In genomic region chr6:159555082-159555481, GRCh38 we compare ENCODE assay signal across 27 cellular contexts.
"Had no signal": no experiment of that assay in that cellular context is flagged by ENCODE, and none has a peak within 500 bp of the region (broad histone marks: within the 10 kb centered on the region; RNA-seq: fewer than 3 reads in every experiment).

No MANE protein-coding gene starts in this region.

- H3K9me3 ChIP-seq: suprapubic skin, testis, thoracic aorta, thyroid gland, tibial artery, tibial nerve, transverse colon, upper lobe of left lung, upper lobe of right lung, uterus, vagina had no signal

- H3K27ac ChIP-seq: stomach, suprapubic skin, testis, thoracic aorta, thyroid gland, tibial artery, tibial nerve, transverse colon, upper lobe of left lung, upper lobe of right lung, uterus, vagina had no signal

- H3K36me3 ChIP-seq: stomach, suprapubic skin, thoracic aorta, thyroid gland, tibial artery, tibial nerve, transverse colon, upper lobe of left lung, upper lobe of right lung, uterus, vagina had no signal

- DNase-seq: stimulated activated CD4-positive, alpha-beta T cell treated with anti-CD3 and anti-CD28 coated beads, Interleukin-2, amount 100 ng/mL, for 48 hours; stimulated activated CD4-positive, alpha-beta T cell treated with anti-CD3 and anti-CD28 coated beads, Interleukin-4, amount 100 ng/mL, for 1 hour; stimulated activated CD4-positive, alpha-beta T cell treated with anti-CD3 and anti-CD28 coated beads, Interleukin-4, amount 100 ng/mL, for 24 hours; stimulated activated CD4-positive, alpha-beta T cell treated with anti-CD3 and anti-CD28 coated beads, Interleukin-4, amount 100 ng/mL, for 4 hours; stimulated activated CD8-positive, alpha-beta memory T cell treated with anti-CD3 and anti-CD28 coated beads, Interleukin-4, amount 100 ng/mL, for 48 hours; stimulated activated naive B cell treated with anti-CD40 and anti-IgM and Interleukin-4, amounts not matched to agents 10 μg/mL and 1 μg/mL and 100 μg/mL, for 72 hours; stimulated activated naive CD4-positive, alpha-beta T cell; stimulated activated naive CD4-positive, alpha-beta T cell treated with Interleukin-2 at 50 U/mL for 16 hours; stimulated activated naive CD8-positive, alpha-beta T cell treated with anti-CD3 and anti-CD28 coated beads, Interleukin-15, amount 100 ng/mL, for 72 hours; stimulated activated naive CD8-positive, alpha-beta T cell treated with anti-CD3 and anti-CD28 coated beads, Interleukin-15, Interleukin-2, amounts not matched to agents 100 U/mL and 50 U/mL, for 24 hours; stomach; substantia nigra; testis; thyroid gland; tibial artery; transverse colon; trophoblast cell; upper lobe of left lung; upper lobe of right lung; uterus had no signal

- H3K4me1 ChIP-seq: stomach, suprapubic skin, testis, thyroid gland, tibial artery, tibial nerve, transverse colon, upper lobe of left lung, upper lobe of right lung, uterus, vagina had no signal

- ATAC-seq: stimulated activated effector memory CD8-positive, alpha-beta T cell treated with anti-CD3 and anti-CD28 coated beads, Interleukin-12 subunit alpha, Interleukin-12 subunit beta, amount 100 ng/mL, for 72 hours; stimulated activated memory B cell treated with anti-CD40 and anti-IgM and Interleukin-4, amounts not matched to agents 10 μg/mL and 1 μg/mL and 100 μg/mL, for 72 hours; stimulated activated naive B cell treated with anti-CD40 and anti-IgM and Interleukin-4, amounts not matched to agents 10 μg/mL and 1 μg/mL and 100 μg/mL, for 72 hours; stimulated activated naive CD8-positive, alpha-beta T cell treated with anti-CD3 and anti-CD28 coated beads, Interleukin-15, amount 100 ng/mL, for 72 hours; stimulated activated naive CD8-positive, alpha-beta T cell treated with anti-CD3 and anti-CD28 coated beads, Interleukin-15, Interleukin-2, amounts not matched to agents 100 U/mL and 50 U/mL, for 24 hours; upper lobe of right lung had no signal

- FAIRE-seq: urothelium cell line had no signal

- H3K27me3 ChIP-seq: stomach, suprapubic skin, testis, thyroid gland, tibial artery, tibial nerve, transverse colon, upper lobe of left lung, upper lobe of right lung, uterus, vagina had no signal

- H3K4me3 ChIP-seq: stomach, suprapubic skin, testis, thoracic aorta, thyroid gland, tibial artery, tibial nerve, transverse colon, upper lobe of left lung, upper lobe of right lung, uterus, vagina had no signal
